18 cellular contexts compared by ENCODE assay signal in genomic region chr11:83122766-83123165, GRCh38.
"Had no signal": no experiment of that assay in that cellular context is flagged by ENCODE, and none has a peak within 500 bp of the region (broad histone marks: within the 10 kb centered on the region; RNA-seq: fewer than 3 reads in every experiment).

No MANE protein-coding gene starts in this region.

- DNase-seq: activated CD4-positive, alpha-beta T cell treated with anti-CD3 and anti-CD28 coated beads for 48 hours; activated CD8-positive, alpha-beta memory T cell treated with anti-CD3 and anti-CD28 coated beads for 24 hours; activated effector memory CD4-positive, alpha-beta T cell treated with anti-CD3 and anti-CD28 coated beads, Interleukin-2, amount 50 U/mL, for 16 hours; amygdala; effector CD8-positive, alpha-beta T cell; foreskin melanocyte; head of caudate nucleus; kidney glomerular epithelial cell; mesenchymal stem cell; nucleus accumbens; SK-N-SH; stimulated activated CD4-positive, alpha-beta T cell treated with anti-CD3 and anti-CD28 coated beads, Interleukin-2, amount 100 ng/mL, for 48 hours; transverse colon had no signal

- H3K4me1 ChIP-seq: right atrium auricular region, vagina had no signal

- H3K4me3 Mint-ChIP-seq: brain, nephron had no signal

- H3K4me1 Mint-ChIP-seq: brain had no signal

- H3K4me3 ChIP-seq: right atrium auricular region, transverse colon, vagina had no signal

- H3K27ac ChIP-seq: right atrium auricular region, transverse colon, vagina had no signal

- H3K27me3 ChIP-seq: right atrium auricular region, transverse colon, vagina had no signal

- H3K36me3 Mint-ChIP-seq: brain had no signal

- H3K9me3 ChIP-seq: right atrium auricular region, SK-N-SH, transverse colon, vagina had no signal

- H3K27ac Mint-ChIP-seq: brain, nephron, progenitor cell of endocrine pancreas had no signal

- H3K27me3 Mint-ChIP-seq: progenitor cell of endocrine pancreas had no signal

- H3K9me3 Mint-ChIP-seq: brain, nephron had no signal

- H3K36me3 ChIP-seq: right atrium auricular region, transverse colon, vagina had no signal
